Comparison of ENCODE assay signal across 16 cellular contexts in the genomic region with DNA sequence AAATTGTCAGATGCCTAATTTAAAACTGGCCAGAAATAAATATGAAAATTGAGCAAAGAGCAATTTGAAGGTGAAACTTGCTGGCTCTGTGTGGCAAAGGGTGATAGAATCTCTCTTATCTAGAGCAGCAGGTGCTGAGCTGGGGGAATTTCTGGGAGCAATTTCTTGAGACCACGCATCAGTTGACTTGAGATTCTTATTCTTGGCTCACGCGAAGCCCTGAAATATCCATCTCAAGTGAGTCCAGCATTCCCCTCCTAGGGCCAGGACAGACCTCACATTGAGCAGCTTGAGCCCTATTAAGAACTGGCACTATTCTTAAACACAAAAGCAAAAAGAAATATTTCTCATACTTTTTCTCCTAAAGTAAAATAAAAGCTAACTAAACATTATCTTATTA.
DNase-seq lines count a peak whose midpoint lies in the region; ATAC-seq and TF ChIP-seq lines count a peak whose summit lies in the region.
"Had no signal": no experiment of that assay in that cellular context is flagged by ENCODE, and none has a peak within 500 bp of the region (broad histone marks: within the 10 kb centered on the region; RNA-seq: fewer than 3 reads in every experiment).

No MANE protein-coding gene starts in this region.

- 38 to 40% methylated on average over 3 of the region's 3 CpGs for WGBS in thyroid gland, 2 donors

- H3K4me3 ChIP-seq in dorsolateral prefrontal cortex (no peak overlapping the region), thyroid gland (replicated peaks in 1 of 3) (no peak overlapping the region), H7 (ENCODE audit: insufficient read depth, low read depth, low read length) (no peak overlapping the region)
- H3K4me3 ChIP-seq: GM23248 had no signal

- TF ChIP-seq CTCF in WTC11 (IDR thresholded peaks at IDR 0.05) (no peak), dorsolateral prefrontal cortex (IDR thresholded peaks at IDR 0.05 in 54 of 56, conservative IDR thresholded peaks at IDR 0.05 in 2 of 56; ENCODE audit: low read depth in 1 of 56, partially characterized antibody in 56 of 56) (no peak), thyroid gland (IDR thresholded peaks at IDR 0.05) (no peak)

- peak overlapping the region; percentile 38 for H3K27ac Mint-ChIP-seq in WTC11
- H3K27ac Mint-ChIP-seq: CD4-positive, CD25-positive, alpha-beta regulatory T cell; CD8-positive, alpha-beta memory T cell had no signal

- peaks cover 0 to 4% of the 10 kb centered on the region in 2 donors for H3K4me1 ChIP-seq in thyroid gland

- ATAC-seq in WTC11 = no peak
- no peak for ATAC-seq in activated T-cell treated with anti-CD3 and anti-CD28 coated beads, Interleukin-2, amount 50 U/mL, for 4 hours
- no peak for ATAC-seq in GM21717 (IDR thresholded peaks at IDR 0.05; ENCODE audit: unreplicated experiment)

- H3K4me1 Mint-ChIP-seq in WTC11 = peaks cover 18% of the 10 kb centered on the region
- no peaks in the 10 kb centered on the region for H3K4me1 Mint-ChIP-seq in activated T-cell treated with anti-CD3 and anti-CD28 coated beads, Interleukin-2, amount 50 U/mL, for 4 hours (ENCODE audit: low read depth)
- H3K4me1 Mint-ChIP-seq: CD4-positive, CD25-positive, alpha-beta regulatory T cell; CD8-positive, alpha-beta memory T cell had no signal

- DNase-seq in DMS79 (lab: John Stamatoyannopoulos, UW) (peak; percentile 57), WTC11 (ENCODE audit: low spot score) (no peak), dorsolateral prefrontal cortex (no peak), thyroid gland (peak; percentile 60 to 61), H7 (no peak)
- DNase-seq in activated T-cell treated with anti-CD3 and anti-CD28 coated beads, Interleukin-2, amount 50 U/mL, for 4 hours = no peak
- DNase-seq: ACHN; BE2C; CD4-positive, CD25-positive, alpha-beta regulatory T cell; CD8-positive, alpha-beta memory T cell; COR-L47; DMS 273 treated with DMSO at 0.1 percent for 48 hours; GM23248; HCEC 1CT had no signal

- POLR2A ChIA-PET in WTC11 (lab: Charles Lee) = no interaction called here

- H3K36me3 Mint-ChIP-seq in WTC11 = peaks cover 21% of the 10 kb centered on the region
- no peaks in the 10 kb centered on the region for H3K36me3 Mint-ChIP-seq in activated T-cell treated with anti-CD3 and anti-CD28 coated beads, Interleukin-2, amount 50 U/mL, for 4 hours (ENCODE audit: insufficient read depth)
- H3K36me3 Mint-ChIP-seq: CD4-positive, CD25-positive, alpha-beta regulatory T cell; CD8-positive, alpha-beta memory T cell had no signal

- TF ChIP-seq POLR2A in thyroid gland (IDR thresholded peaks at IDR 0.05) = no peak

- H3K27me3 ChIP-seq in dorsolateral prefrontal cortex (no peaks in the 10 kb centered on the region), thyroid gland (no peaks in the 10 kb centered on the region), H7 (ENCODE audit: control insufficient read depth, insufficient read depth, low read length) (no peaks in the 10 kb centered on the region)
- H3K27me3 ChIP-seq: BE2C had no signal

- no peak overlapping the region for H3K4me3 Mint-ChIP-seq in WTC11
- H3K4me3 Mint-ChIP-seq in activated T-cell treated with anti-CD3 and anti-CD28 coated beads, Interleukin-2, amount 50 U/mL, for 4 hours = no peak overlapping the region
- H3K4me3 Mint-ChIP-seq: CD4-positive, CD25-positive, alpha-beta regulatory T cell; CD8-positive, alpha-beta memory T cell had no signal

- peak overlapping the region in 36 of 59 donors; percentile 0 to 87 (median 30) for H3K27ac ChIP-seq in dorsolateral prefrontal cortex
- peak overlapping the region in 1 of 3 donors; percentile 6 for H3K27ac ChIP-seq in thyroid gland
- H3K27ac ChIP-seq: GM23248, KMS-11 had no signal

- H3K36me3 ChIP-seq in thyroid gland = no peaks in the 10 kb centered on the region
- no peaks in the 10 kb centered on the region for H3K36me3 ChIP-seq in H7 (replicated peaks; ENCODE audit: control insufficient read depth, insufficient read depth, low read length)
- H3K36me3 ChIP-seq: BE2C had no signal

- CTCF ChIA-PET in WTC11 (lab: Charles Lee) = no interaction called here

- intact Hi-C loops in dorsolateral prefrontal cortex (cut with DNase I) = no loop called here
- intact Hi-C loops in thyroid gland (cut with DNase I) = no loop called here

- H3K9me3 ChIP-seq in thyroid gland = no peaks in the 10 kb centered on the region
- H3K9me3 ChIP-seq: BE2C had no signal

- no peaks in the 10 kb centered on the region for H3K27me3 Mint-ChIP-seq in WTC11 (ENCODE audit: low read depth)
- no peaks in the 10 kb centered on the region for H3K27me3 Mint-ChIP-seq in activated T-cell treated with anti-CD3 and anti-CD28 coated beads, Interleukin-2, amount 50 U/mL, for 4 hours (ENCODE audit: low read depth)

- H3K9me3 Mint-ChIP-seq in WTC11 = peaks cover 21% of the 10 kb centered on the region
- H3K9me3 Mint-ChIP-seq in activated T-cell treated with anti-CD3 and anti-CD28 coated beads, Interleukin-2, amount 50 U/mL, for 4 hours = no peaks in the 10 kb centered on the region

TF ChIP-seq in WTC11, 78 proteins besides CTCF, POLR2A, EP300 and RAD21:
- TF ChIP-seq ELF4 (CRISPR knock-in tag; IDR thresholded peaks at IDR 0.05; ENCODE audit: low read depth) (no peak), CREM (CRISPR knock-in tag; IDR thresholded peaks at IDR 0.05) (no peak), ATF1 (CRISPR knock-in tag; IDR thresholded peaks at IDR 0.05) (no peak), FOXK1 (CRISPR knock-in tag; IDR thresholded peaks at IDR 0.05) (no peak), GABPB1 (CRISPR knock-in tag; IDR thresholded peaks at IDR 0.05) (no peak), TP53 (CRISPR knock-in tag; IDR thresholded peaks at IDR 0.05) (no peak)
- TF ChIP-seq, protein P1, sequence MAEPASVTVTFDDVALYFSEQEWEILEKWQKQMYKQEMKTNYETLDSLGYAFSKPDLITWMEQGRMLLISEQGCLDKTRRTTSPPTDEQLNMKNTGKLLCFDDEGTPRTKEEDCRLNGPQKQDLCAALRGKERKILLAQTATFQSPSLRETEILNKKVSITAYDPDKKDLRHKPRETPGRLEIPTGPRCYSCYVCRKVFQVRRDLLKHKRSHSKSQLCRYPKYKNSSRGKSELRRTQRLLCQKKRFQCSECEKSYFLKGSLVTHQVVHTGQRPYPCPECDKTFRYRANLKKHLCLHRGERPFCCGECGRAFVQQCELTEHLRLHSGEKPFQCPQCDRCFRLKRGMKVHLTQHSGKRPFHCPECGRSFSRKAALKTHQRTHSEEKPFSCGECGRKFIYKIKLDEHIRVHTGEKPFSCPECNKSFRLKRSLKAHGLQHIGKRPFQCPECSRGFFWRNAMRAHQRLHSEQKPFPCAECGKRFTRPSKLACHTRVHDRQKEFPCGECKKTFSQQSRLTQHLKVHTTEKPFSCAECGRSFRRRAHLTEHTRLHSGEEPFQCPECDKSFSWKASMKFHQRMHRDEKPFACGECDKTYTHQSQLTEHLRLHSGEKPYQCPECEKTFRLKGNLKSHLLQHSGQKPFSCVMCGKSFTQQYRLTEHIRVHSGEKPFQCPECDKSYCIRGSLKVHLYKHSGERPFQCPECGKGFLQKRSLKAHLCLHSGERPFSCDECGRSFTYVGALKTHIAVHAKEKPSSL (CRISPR knock-in tag; conservative IDR thresholded peaks at IDR 0.05) = no peak
- TF ChIP-seq, protein P2, sequence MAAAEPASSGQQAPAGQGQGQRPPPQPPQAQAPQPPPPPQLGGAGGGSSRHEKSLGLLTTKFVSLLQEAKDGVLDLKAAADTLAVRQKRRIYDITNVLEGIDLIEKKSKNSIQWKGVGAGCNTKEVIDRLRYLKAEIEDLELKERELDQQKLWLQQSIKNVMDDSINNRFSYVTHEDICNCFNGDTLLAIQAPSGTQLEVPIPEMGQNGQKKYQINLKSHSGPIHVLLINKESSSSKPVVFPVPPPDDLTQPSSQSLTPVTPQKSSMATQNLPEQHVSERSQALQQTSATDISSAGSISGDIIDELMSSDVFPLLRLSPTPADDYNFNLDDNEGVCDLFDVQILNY (CRISPR knock-in tag; IDR thresholded peaks at IDR 0.05) = no peak
- TF ChIP-seq, protein P3, sequence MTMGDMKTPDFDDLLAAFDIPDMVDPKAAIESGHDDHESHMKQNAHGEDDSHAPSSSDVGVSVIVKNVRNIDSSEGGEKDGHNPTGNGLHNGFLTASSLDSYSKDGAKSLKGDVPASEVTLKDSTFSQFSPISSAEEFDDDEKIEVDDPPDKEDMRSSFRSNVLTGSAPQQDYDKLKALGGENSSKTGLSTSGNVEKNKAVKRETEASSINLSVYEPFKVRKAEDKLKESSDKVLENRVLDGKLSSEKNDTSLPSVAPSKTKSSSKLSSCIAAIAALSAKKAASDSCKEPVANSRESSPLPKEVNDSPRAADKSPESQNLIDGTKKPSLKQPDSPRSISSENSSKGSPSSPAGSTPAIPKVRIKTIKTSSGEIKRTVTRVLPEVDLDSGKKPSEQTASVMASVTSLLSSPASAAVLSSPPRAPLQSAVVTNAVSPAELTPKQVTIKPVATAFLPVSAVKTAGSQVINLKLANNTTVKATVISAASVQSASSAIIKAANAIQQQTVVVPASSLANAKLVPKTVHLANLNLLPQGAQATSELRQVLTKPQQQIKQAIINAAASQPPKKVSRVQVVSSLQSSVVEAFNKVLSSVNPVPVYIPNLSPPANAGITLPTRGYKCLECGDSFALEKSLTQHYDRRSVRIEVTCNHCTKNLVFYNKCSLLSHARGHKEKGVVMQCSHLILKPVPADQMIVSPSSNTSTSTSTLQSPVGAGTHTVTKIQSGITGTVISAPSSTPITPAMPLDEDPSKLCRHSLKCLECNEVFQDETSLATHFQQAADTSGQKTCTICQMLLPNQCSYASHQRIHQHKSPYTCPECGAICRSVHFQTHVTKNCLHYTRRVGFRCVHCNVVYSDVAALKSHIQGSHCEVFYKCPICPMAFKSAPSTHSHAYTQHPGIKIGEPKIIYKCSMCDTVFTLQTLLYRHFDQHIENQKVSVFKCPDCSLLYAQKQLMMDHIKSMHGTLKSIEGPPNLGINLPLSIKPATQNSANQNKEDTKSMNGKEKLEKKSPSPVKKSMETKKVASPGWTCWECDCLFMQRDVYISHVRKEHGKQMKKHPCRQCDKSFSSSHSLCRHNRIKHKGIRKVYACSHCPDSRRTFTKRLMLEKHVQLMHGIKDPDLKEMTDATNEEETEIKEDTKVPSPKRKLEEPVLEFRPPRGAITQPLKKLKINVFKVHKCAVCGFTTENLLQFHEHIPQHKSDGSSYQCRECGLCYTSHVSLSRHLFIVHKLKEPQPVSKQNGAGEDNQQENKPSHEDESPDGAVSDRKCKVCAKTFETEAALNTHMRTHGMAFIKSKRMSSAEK (CRISPR knock-in tag; IDR thresholded peaks at IDR 0.05; ENCODE audit: borderline replicate concordance) = no peak
- TF ChIP-seq, protein P4, sequence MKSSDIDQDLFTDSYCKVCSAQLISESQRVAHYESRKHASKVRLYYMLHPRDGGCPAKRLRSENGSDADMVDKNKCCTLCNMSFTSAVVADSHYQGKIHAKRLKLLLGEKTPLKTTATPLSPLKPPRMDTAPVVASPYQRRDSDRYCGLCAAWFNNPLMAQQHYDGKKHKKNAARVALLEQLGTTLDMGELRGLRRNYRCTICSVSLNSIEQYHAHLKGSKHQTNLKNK (CRISPR knock-in tag; IDR thresholded peaks at IDR 0.05) = no peak

Comparison
In these comparisons a context has a peak if more than half of its experiments do, and no peak if none do; other contexts are left out.
1. DNase-seq: peak in DMS79 (single experiment) and thyroid gland (2 of 2); none in WTC11 (single experiment), dorsolateral prefrontal cortex (0 of 10), activated T-cell treated with anti-CD3 and anti-CD28 coated beads, Interleukin-2, amount 50 U/mL, for 4 hours (single experiment) and H7 (single experiment).